Comparison of ENCODE assay signal across 1 cellular context in the genomic region with DNA sequence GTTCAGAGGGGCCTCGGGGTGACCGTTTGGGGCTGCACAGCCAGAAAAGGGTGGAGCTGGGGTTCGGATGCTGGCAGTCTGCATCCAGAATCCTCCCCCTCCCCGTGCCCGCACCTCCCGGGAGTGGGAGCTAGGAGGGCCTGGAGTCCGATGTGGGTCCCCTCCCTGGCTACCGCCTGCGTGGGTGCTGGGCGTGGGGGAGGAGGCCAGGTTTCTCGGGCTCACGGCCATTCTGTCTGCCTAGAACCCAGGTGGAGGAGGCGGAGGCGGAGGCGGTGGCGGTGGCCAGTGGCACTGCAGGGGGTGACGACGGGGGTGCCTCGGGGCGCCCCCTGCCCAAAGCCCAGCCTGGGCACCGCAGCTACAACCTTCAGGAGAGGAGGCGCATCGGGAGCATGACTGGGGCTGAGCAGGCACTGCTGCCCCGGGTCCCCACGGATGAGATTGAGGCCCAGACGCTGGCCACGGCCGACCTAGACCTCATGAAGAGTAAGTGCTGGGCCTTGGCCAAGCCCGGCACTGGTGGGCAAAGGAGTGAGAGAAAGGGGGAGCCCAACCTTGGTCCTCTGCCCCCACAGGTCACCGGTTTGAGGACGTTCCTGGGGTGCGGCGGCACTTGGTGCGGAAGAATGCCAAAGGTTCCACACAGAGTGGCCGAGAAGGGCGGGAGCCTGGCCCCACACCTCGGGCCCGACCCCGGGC.
TF ChIP-seq lines count a peak whose summit lies in the region.

No MANE protein-coding gene starts in this region.

TF ChIP-seq in HepG2, 621 proteins besides CTCF, POLR2A, EP300 and RAD21:
- TF ChIP-seq ZNF460 (CRISPR knock-in tag; IDR thresholded peaks at IDR 0.05; ENCODE audit: borderline replicate concordance) (no peak), ZBTB21 (CRISPR knock-in tag; IDR thresholded peaks at IDR 0.05) (no peak), RBFOX2 (IDR thresholded peaks at IDR 0.05; ENCODE audit: low read depth, low read length) (peak; percentile 66), AGO2 (optimal IDR thresholded peaks at IDR 0.05; ENCODE audit: low read depth, low read length) (peak; percentile 59)
